ENCODE assay signal across 1 cellular context in the genomic region with DNA sequence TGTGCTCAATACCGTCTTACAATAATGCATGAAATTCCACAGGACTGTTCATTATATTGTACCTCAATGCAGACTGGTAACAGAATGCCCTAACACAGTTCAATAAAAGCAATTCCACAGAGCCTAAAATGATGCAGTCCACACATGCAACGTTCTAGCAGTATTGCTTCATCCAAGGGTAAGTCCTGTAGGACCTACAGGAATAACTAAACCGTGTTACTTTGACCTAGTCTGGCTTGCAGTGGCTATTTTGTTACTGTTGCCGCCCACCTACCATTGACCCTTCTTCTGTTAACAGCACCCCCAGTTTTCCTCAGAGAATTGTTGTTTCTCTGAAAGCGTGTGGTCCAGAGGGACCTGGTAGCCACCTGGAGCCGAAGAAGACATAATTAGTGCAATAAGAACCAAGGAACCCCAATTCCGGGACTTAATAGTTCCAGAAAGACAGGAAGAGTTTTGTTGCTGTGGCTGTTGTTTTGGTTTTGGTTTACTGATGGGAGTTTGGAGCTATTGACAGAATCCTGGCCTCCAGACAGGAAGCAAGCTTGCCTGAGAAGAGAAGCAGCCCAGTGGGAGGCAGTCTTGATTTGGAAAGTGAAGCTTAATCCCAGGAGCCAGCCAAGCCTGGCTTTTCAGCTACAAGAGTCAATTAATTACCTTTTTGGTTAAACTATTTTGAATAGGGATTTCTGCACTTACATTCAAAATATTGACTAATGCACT.
TF ChIP-seq lines count a peak whose summit lies in the region.

No MANE protein-coding gene starts in this region.

TF ChIP-seq in IMR-90, 13 proteins besides CTCF, POLR2A, EP300 and RAD21:
- no peak for TF ChIP-seq RFX5 (IDR thresholded peaks at IDR 0.05; ENCODE audit: low read depth, low read length)
- TF ChIP-seq CEBPB (IDR thresholded peaks at IDR 0.05; ENCODE audit: low read depth, low read length) = peak; percentile 39; the same call in 1 of the 2 replicates
